Comparison of ENCODE assay signal across 24 cellular contexts in genomic region chr17:43609613-43610385, GRCh38. TPM values are rescaled to one million over a fixed set of nuclear protein-coding genes. Genes with fewer than 3 reads are reported as not detected.
A peak's percentile ranks its signal among the peaks of the same experiment; 100 is the strongest.
DNase-seq lines count a peak whose midpoint lies in the region; ATAC-seq, FAIRE-seq and TF ChIP-seq lines count a peak whose summit lies in the region.
"Had no signal": no experiment of that assay in that cellular context is flagged by ENCODE, and none has a peak within 500 bp of the region (broad histone marks: within the 10 kb centered on the region; RNA-seq: fewer than 3 reads in every experiment).

No MANE protein-coding gene starts in this region.

- ATAC-seq in HepG2 = no peak
- ATAC-seq: body of pancreas, lower lobe of right lung, T-helper 17 cell had no signal

- no peaks in the 10 kb centered on the region for H4K20me1 ChIP-seq in HepG2 (ENCODE audit: insufficient read depth, low read length)

- no peak for TF ChIP-seq RAD21 in HepG2 (CRISPR knock-in tag; IDR thresholded peaks at IDR 0.05)

- no peaks in the 10 kb centered on the region for H3K27me3 ChIP-seq in Caco-2 (replicated peaks; ENCODE audit: control insufficient read depth, insufficient read depth, low read length)
- H3K27me3 ChIP-seq in HepG2 (ENCODE audit: control insufficient read depth in 1 of 2, insufficient read depth in 2 of 2, low read length in 2 of 2) = no peaks in the 10 kb centered on the region
- no peaks in the 10 kb centered on the region for H3K27me3 ChIP-seq in endodermal cell (ENCODE audit: control insufficient read depth, insufficient read depth, low read length, poor library complexity, severe bottlenecking)
- H3K27me3 ChIP-seq: body of pancreas, thyroid gland had no signal

- no peak for TF ChIP-seq CTCF in Caco-2 (IDR thresholded peaks at IDR 0.05; ENCODE audit: insufficient read depth in 1 of 2, low read depth in 1 of 2, low read length in 1 of 2, severe bottlenecking in 1 of 2, unreplicated experiment in 1 of 2)
- TF ChIP-seq CTCF in HepG2 (CRISPR knock-in tag; IDR thresholded peaks at IDR 0.05) = no peak
- no peak for TF ChIP-seq CTCF in endodermal cell (conservative IDR thresholded peaks at IDR 0.05)

- BruUV-seq in Caco-2 (replicated peaks; lab: Mats Ljungman, UMichigan) (no TSS peak), HepG2 (replicated peaks; lab: Mats Ljungman, UMichigan) (no TSS peak)

- H3K27me3 Mint-ChIP-seq in Caco-2 (ENCODE audit: insufficient read depth, unreplicated experiment) = no peaks in the 10 kb centered on the region
- H3K27me3 Mint-ChIP-seq in endodermal cell (ENCODE audit: insufficient read depth) = no peaks in the 10 kb centered on the region
- H3K27me3 Mint-ChIP-seq: activated naive CD8-positive, alpha-beta T cell treated with anti-CD3 and anti-CD28 coated beads for 36 hours had no signal

- TF ChIP-seq EP300 in HepG2 (IDR thresholded peaks at IDR 0.05; ENCODE audit: low read depth in 2 of 2, low read length in 2 of 2) (no peak), HepG2 (CRISPR knock-in tag; IDR thresholded peaks at IDR 0.05; ENCODE audit: borderline replicate concordance) (no peak)

- H3K9me3 ChIP-seq in Caco-2 (peaks cover 7% of the 10 kb centered on the region), HepG2 (ENCODE audit: low read length) (no peaks in the 10 kb centered on the region), endodermal cell (ENCODE audit: control insufficient read depth, low read length) (no peaks in the 10 kb centered on the region)
- H3K9me3 ChIP-seq: body of pancreas, lower lobe of right lung, thyroid gland had no signal

- peaks cover 16% of the 10 kb centered on the region for H3K4me1 Mint-ChIP-seq in Caco-2 (ENCODE audit: low read depth, unreplicated experiment)
- no peaks in the 10 kb centered on the region for H3K4me1 Mint-ChIP-seq in endodermal cell
- H3K4me1 Mint-ChIP-seq: immature natural killer cell, T-helper 17 cell had no signal

- in situ Hi-C loops in HepG2 (cut with HindIII; ENCODE audit: extremely low pct_ligation_motif_present, low pct_unique_long_range_greater_than_20kb) = no loop called here

- H3K9me3 Mint-ChIP-seq in Caco-2 (ENCODE audit: unreplicated experiment) (peaks cover 16% of the 10 kb centered on the region), endodermal cell (peaks cover 9% of the 10 kb centered on the region)
- H3K9me3 Mint-ChIP-seq: activated naive CD8-positive, alpha-beta T cell treated with anti-CD3 and anti-CD28 coated beads for 36 hours; immature natural killer cell; stimulated activated naive CD8-positive, alpha-beta T cell treated with anti-CD3 and anti-CD28 coated beads, Interleukin-15, Interleukin-2, amounts not matched to agents 100 ng/mL and 50 ng/mL, for 24 hours had no signal

- 73% methylated on average over 6 of the region's 6 CpGs for WGBS in HepG2 (ENCODE audit: low lambda C conversion rate)
- WGBS in endodermal cell (ENCODE audit: insufficient coverage in 1 of 2, insufficient read length in 1 of 2), 2 experiments = 83 to 85% methylated on average over 3 to 6 of the region's 6 CpGs

- TF ChIP-seq POLR2A in HepG2 (IDR thresholded peaks at IDR 0.05; ENCODE audit: insufficient read depth in 1 of 2, low read depth in 2 of 2, low read length in 2 of 2) = no peak

- H2AFZ ChIP-seq in HepG2 (ENCODE audit: low read length) = no peak overlapping the region

- intact Hi-C loops in Caco-2 (cut with micrococcal nuclease; ENCODE audit: unreplicated experiment) = no loop called here
- intact Hi-C loops in HepG2 (cut with micrococcal nuclease; ENCODE audit: unreplicated experiment) = no loop called here

- no peaks in the 10 kb centered on the region for H3K79me2 ChIP-seq in HepG2 (ENCODE audit: insufficient read depth, low read length)

- peaks cover 6% of the 10 kb centered on the region for H3K36me3 Mint-ChIP-seq in Caco-2 (ENCODE audit: insufficient read depth, unreplicated experiment)
- H3K36me3 Mint-ChIP-seq in endodermal cell (ENCODE audit: low read depth) = no peaks in the 10 kb centered on the region
- H3K36me3 Mint-ChIP-seq: activated naive CD8-positive, alpha-beta T cell treated with anti-CD3 and anti-CD28 coated beads for 36 hours; immature natural killer cell had no signal

- POLR2A ChIA-PET in Caco-2 (lab: Charles Lee) (interaction anchor here (1.0 kb wide), 1 partner anchor 225 kb away, joined by 3 read pairs; no protein-coding TSS in a partner anchor), HepG2 (lab: Yijun Ruan, JAX) (no interaction called here)

- H3K4me3 Mint-ChIP-seq in Caco-2 (ENCODE audit: unreplicated experiment) (no peak overlapping the region), endodermal cell (no peak overlapping the region)
- H3K4me3 Mint-ChIP-seq: activated naive CD8-positive, alpha-beta T cell treated with anti-CD3 and anti-CD28 coated beads for 36 hours; CD4-positive, alpha-beta memory T cell; immature natural killer cell; stimulated activated naive CD8-positive, alpha-beta T cell treated with anti-CD3 and anti-CD28 coated beads, Interleukin-15, Interleukin-2, amounts not matched to agents 100 ng/mL and 50 ng/mL, for 24 hours had no signal

- H3K4me3 ChIP-seq in Caco-2 (ENCODE audit: low read depth, low read length) = no peak overlapping the region
- no peak overlapping the region for H3K4me3 ChIP-seq in HepG2 (replicated peaks in 1 of 3; ENCODE audit: insufficient read depth in 1 of 3, low read depth in 2 of 3, low read length in 3 of 3)
- H3K4me3 ChIP-seq in endodermal cell (ENCODE audit: low read length) = no peak overlapping the region
- H3K4me3 ChIP-seq: body of pancreas, lower lobe of right lung, SK-N-MC, thyroid gland had no signal

- DNase-seq in Caco-2 (no peak), MV-4-11 (lab: John Stamatoyannopoulos, UW) (peak; percentile 87), dermis blood vessel endothelial cell (peak; percentile 91), HepG2 (ENCODE audit: low spot score) (no peak), hypothalamus (lab: John Stamatoyannopoulos, UW) (no peak), endodermal cell (no peak), Ammon's horn (ENCODE audit: low spot score) (no peak)
- no peak for DNase-seq in activated T-cell treated with anti-CD3 and anti-CD28 coated beads, Interleukin-2, amount 50 U/mL, for 48 hours
- DNase-seq: activated CD4-positive, alpha-beta T cell treated with anti-CD3 and anti-CD28 coated beads, Interleukin-2, amount 50 U/mL, for 1 hour; activated naive CD8-positive, alpha-beta T cell treated with anti-CD3 and anti-CD28 coated beads for 36 hours; body of pancreas; CD4-positive, alpha-beta memory T cell; GDM1; head of caudate nucleus; immature natural killer cell; lower lobe of right lung; NCI-H1105; NCI-H2029; stimulated activated CD4-positive, alpha-beta T cell treated with anti-CD3 and anti-CD28 coated beads, Interleukin-4, amount 100 ng/mL, for 24 hours; T-helper 17 cell; thyroid gland; WERI-Rb-1 had no signal

- H3K27ac Mint-ChIP-seq in Caco-2 (ENCODE audit: unreplicated experiment) (peak overlapping the region; percentile 8), endodermal cell (no peak overlapping the region)
- H3K27ac Mint-ChIP-seq: activated naive CD8-positive, alpha-beta T cell treated with anti-CD3 and anti-CD28 coated beads for 36 hours; immature natural killer cell; stimulated activated naive CD8-positive, alpha-beta T cell treated with anti-CD3 and anti-CD28 coated beads, Interleukin-15, Interleukin-2, amounts not matched to agents 100 ng/mL and 50 ng/mL, for 24 hours had no signal

- CTCF ChIA-PET in Caco-2 (lab: Charles Lee) = interaction anchor here (1.0 to 1.1 kb wide), 2 partner anchors 33 to 64 kb away, joined by 3 to 4 read pairs; no protein-coding TSS in a partner anchor
- CTCF ChIA-PET in HepG2 (lab: Yijun Ruan, JAX; ENCODE audit: low intra/inter-chr PET ratio, low total read pairs) = no interaction called here

- H3K4me1 ChIP-seq in Caco-2 (peaks cover 16% of the 10 kb centered on the region), HepG2 (ENCODE audit: insufficient read depth, low read length) (peaks cover 33% of the 10 kb centered on the region), endodermal cell (ENCODE audit: control insufficient read depth, insufficient read depth, low read length) (no peaks in the 10 kb centered on the region)
- H3K4me1 ChIP-seq: body of pancreas, lower lobe of right lung, thyroid gland had no signal

- no peak overlapping the region for H3K9ac ChIP-seq in HepG2 (ENCODE audit: insufficient read depth, low read depth, low read length)
- H3K9ac ChIP-seq in endodermal cell (ENCODE audit: extremely low read depth, low read length, poor library complexity, severe bottlenecking) = no peak overlapping the region

- no peak overlapping the region for H3K4me2 ChIP-seq in HepG2 (ENCODE audit: low read depth, low read length)

- H3K27ac ChIP-seq in HepG2 (ENCODE audit: extremely low read length, insufficient read depth, low read length) (no peak overlapping the region), endodermal cell (ENCODE audit: low read depth, low read length) (no peak overlapping the region)
- H3K27ac ChIP-seq: body of pancreas, lower lobe of right lung, SK-N-MC, thyroid gland, WERI-Rb-1 had no signal

- no peak for FAIRE-seq in HepG2 (lab: Jason Lieb, UNC)

- no peaks in the 10 kb centered on the region for H3K36me3 ChIP-seq in Caco-2 (ENCODE audit: control insufficient read depth, insufficient read depth, low read length)
- H3K36me3 ChIP-seq in HepG2 (replicated peaks in 1 of 2; ENCODE audit: control insufficient read depth in 1 of 2, insufficient read depth in 2 of 2, low read length in 2 of 2) = no peaks in the 10 kb centered on the region
- H3K36me3 ChIP-seq in endodermal cell (ENCODE audit: control insufficient read depth, insufficient read depth, low read length) = no peaks in the 10 kb centered on the region
- H3K36me3 ChIP-seq: lower lobe of right lung, thyroid gland, WERI-Rb-1 had no signal

RNA-seq across cellular contexts. Expression of gene MEOX1, which starts 51.9 kb away (rescaled TPM):
- total RNA-seq in Caco-2 (2022) (0.72 and 1.7 TPM in 2 replicates), dermis blood vessel endothelial cell (0.05 and 1.4 TPM in 2 replicates), HepG2 (2016; rRNA removed; fragmentation: Illumina TruSeq; extraction: Trizol) (not detected in 2 replicates), endodermal cell (not detected)
- total RNA-seq in HepG2 (2016; cell fraction: cytosol; rRNA removed; fragmentation: Illumina TruSeq; extraction: Trizol; ENCODE audit: low read depth) = not detected in 2 replicates
- not detected in 2 replicates for total RNA-seq in HepG2 (2016; cell fraction: insoluble cytoplasmic fraction; rRNA removed; fragmentation: Illumina TruSeq; extraction: Trizol)
- not detected in 2 replicates for total RNA-seq in HepG2 (2016; cell fraction: membrane; rRNA removed; fragmentation: Illumina TruSeq; extraction: Trizol)
- not detected in 2 replicates for total RNA-seq in HepG2 (2016; cell fraction: nucleus; rRNA removed; fragmentation: Illumina TruSeq; extraction: Trizol)
- not detected in 2 replicates for polyA plus RNA-seq in HepG2 (2011; rRNA removed)
- polyA plus RNA-seq in HepG2 (2011; cell fraction: cytosol; rRNA removed) = not detected in 2 replicates
- polyA plus RNA-seq in HepG2 (2011; cell fraction: nucleus; rRNA removed) = not detected in 2 replicates
- polyA plus RNA-seq in HepG2 (2012) = not detected in 2 replicates
- polyA plus RNA-seq in HepG2 (2016; cell fraction: cytosol; fragmentation: Illumina TruSeq; extraction: Trizol; ENCODE audit: low read depth) = not detected in 2 replicates
- not detected in 2 replicates for polyA plus RNA-seq in HepG2 (2016; cell fraction: insoluble cytoplasmic fraction; fragmentation: Illumina TruSeq; extraction: Trizol; ENCODE audit: low read depth)
- not detected in 2 replicates for polyA plus RNA-seq in HepG2 (2016; cell fraction: membrane; fragmentation: Illumina TruSeq; extraction: Trizol; ENCODE audit: low read depth)
- polyA plus RNA-seq in HepG2 (2016; cell fraction: nucleus; fragmentation: Illumina TruSeq; extraction: Trizol; ENCODE audit: insufficient read depth, low read depth) = not detected in 2 replicates
- polyA minus RNA-seq in HepG2 (2011; rRNA and poly(A)+ RNA removed; ENCODE audit: low replicate concordance) = 2.2 TPM in 1 of 2 replicates, not detected in the other
- not detected in 2 replicates for polyA minus RNA-seq in HepG2 (2011; cell fraction: cytosol; rRNA and poly(A)+ RNA removed)
- not detected in 2 replicates for polyA minus RNA-seq in HepG2 (2011; cell fraction: nucleus; rRNA and poly(A)+ RNA removed)
- polyA plus RNA-seq in endodermal cell (2013, experiment 1 of 2) = 1.5 TPM
- 1.6 TPM for polyA plus RNA-seq in endodermal cell (2013, experiment 2 of 2)
- polyA plus RNA-seq: immature natural killer cell had no signal

Comparison
In these comparisons a context has a peak if more than half of its experiments do, and no peak if none do; other contexts are left out.
1. DNase-seq: peak in MV-4-11 (single experiment) and dermis blood vessel endothelial cell (single experiment); none in Caco-2 (0 of 2), HepG2 (single experiment), activated T-cell treated with anti-CD3 and anti-CD28 coated beads, Interleukin-2, amount 50 U/mL, for 48 hours (0 of 2), hypothalamus (0 of 51), endodermal cell (single experiment) and Ammon's horn (single experiment).